In genomic region chr19:48997972-48998371, GRCh38 we compare ENCODE assay signal across 1 cellular context.
A peak's percentile ranks its signal among the peaks of the same experiment; 100 is the strongest.
TF ChIP-seq lines count a peak whose summit lies in the region.

No MANE protein-coding gene starts in this region.

TF ChIP-seq in K562, 482 proteins besides CTCF, POLR2A, EP300 and RAD21 (continues in another document):
- TF ChIP-seq MTA2 (IDR thresholded peaks at IDR 0.05; ENCODE audit: low read depth), result no peak
- TF ChIP-seq POLR2AphosphoS2 (IDR thresholded peaks at IDR 0.05; ENCODE audit: low read length), result no peak
- TF ChIP-seq PCBP1 (IDR thresholded peaks at IDR 0.05; ENCODE audit: low read depth, low read length, poor library complexity, severe bottlenecking), result no peak
- no peak for TF ChIP-seq MEF2A (IDR thresholded peaks at IDR 0.05; ENCODE audit: control insufficient read depth, low read depth, low read length)
- TF ChIP-seq, protein P1, sequence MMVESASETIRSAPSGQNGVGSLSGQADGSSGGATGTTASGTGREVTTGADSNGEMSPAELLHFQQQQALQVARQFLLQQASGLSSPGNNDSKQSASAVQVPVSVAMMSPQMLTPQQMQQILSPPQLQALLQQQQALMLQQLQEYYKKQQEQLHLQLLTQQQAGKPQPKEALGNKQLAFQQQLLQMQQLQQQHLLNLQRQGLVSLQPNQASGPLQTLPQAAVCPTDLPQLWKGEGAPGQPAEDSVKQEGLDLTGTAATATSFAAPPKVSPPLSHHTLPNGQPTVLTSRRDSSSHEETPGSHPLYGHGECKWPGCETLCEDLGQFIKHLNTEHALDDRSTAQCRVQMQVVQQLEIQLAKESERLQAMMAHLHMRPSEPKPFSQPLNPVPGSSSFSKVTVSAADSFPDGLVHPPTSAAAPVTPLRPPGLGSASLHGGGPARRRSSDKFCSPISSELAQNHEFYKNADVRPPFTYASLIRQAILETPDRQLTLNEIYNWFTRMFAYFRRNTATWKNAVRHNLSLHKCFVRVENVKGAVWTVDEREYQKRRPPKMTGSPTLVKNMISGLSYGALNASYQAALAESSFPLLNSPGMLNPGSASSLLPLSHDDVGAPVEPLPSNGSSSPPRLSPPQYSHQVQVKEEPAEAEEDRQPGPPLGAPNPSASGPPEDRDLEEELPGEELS (CRISPR knock-in tag; IDR thresholded peaks at IDR 0.05; ENCODE audit: borderline replicate concordance), result no peak
- 0 out of 2 replicates have a peak, but pooled peaks have one; percentile 39 for TF ChIP-seq XRCC5 (IDR thresholded peaks at IDR 0.05; ENCODE audit: low read depth, low read length)
- TF ChIP-seq HDAC6 (IDR thresholded peaks at IDR 0.05; ENCODE audit: low read depth, low read length), result no peak
- TF ChIP-seq SMC3 (conservative IDR thresholded peaks at IDR 0.05; ENCODE audit: insufficient read depth, low read depth, low read length), result 0 out of 2 replicates have a peak, but pooled peaks have one; percentile 9
- TF ChIP-seq HNRNPK (IDR thresholded peaks at IDR 0.05; ENCODE audit: low read depth, low read length, poor library complexity, severe bottlenecking), result no peak
- no peak for TF ChIP-seq ZNF318 (IDR thresholded peaks at IDR 0.05; ENCODE audit: borderline replicate concordance in 1 of 2, low read depth in 1 of 2)
- TF ChIP-seq, protein P2, sequence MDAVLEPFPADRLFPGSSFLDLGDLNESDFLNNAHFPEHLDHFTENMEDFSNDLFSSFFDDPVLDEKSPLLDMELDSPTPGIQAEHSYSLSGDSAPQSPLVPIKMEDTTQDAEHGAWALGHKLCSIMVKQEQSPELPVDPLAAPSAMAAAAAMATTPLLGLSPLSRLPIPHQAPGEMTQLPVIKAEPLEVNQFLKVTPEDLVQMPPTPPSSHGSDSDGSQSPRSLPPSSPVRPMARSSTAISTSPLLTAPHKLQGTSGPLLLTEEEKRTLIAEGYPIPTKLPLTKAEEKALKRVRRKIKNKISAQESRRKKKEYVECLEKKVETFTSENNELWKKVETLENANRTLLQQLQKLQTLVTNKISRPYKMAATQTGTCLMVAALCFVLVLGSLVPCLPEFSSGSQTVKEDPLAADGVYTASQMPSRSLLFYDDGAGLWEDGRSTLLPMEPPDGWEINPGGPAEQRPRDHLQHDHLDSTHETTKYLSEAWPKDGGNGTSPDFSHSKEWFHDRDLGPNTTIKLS (IDR thresholded peaks at IDR 0.05; ENCODE audit: borderline replicate concordance, low read depth), result no peak
- no peak for TF ChIP-seq SRF (CRISPR knock-in tag; IDR thresholded peaks at IDR 0.05)
- TF ChIP-seq, protein P3, sequence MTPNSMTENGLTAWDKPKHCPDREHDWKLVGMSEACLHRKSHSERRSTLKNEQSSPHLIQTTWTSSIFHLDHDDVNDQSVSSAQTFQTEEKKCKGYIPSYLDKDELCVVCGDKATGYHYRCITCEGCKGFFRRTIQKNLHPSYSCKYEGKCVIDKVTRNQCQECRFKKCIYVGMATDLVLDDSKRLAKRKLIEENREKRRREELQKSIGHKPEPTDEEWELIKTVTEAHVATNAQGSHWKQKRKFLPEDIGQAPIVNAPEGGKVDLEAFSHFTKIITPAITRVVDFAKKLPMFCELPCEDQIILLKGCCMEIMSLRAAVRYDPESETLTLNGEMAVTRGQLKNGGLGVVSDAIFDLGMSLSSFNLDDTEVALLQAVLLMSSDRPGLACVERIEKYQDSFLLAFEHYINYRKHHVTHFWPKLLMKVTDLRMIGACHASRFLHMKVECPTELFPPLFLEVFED (CRISPR knock-in tag; conservative IDR thresholded peaks at IDR 0.05), result no peak
- TF ChIP-seq, protein P4, sequence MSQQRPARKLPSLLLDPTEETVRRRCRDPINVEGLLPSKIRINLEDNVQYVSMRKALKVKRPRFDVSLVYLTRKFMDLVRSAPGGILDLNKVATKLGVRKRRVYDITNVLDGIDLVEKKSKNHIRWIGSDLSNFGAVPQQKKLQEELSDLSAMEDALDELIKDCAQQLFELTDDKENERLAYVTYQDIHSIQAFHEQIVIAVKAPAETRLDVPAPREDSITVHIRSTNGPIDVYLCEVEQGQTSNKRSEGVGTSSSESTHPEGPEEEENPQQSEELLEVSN (IDR thresholded peaks at IDR 0.05; ENCODE audit: borderline replicate concordance in 1 of 2, extremely low read depth in 1 of 2, insufficient read depth in 1 of 2, insufficient read length in 1 of 2, low read depth in 1 of 2, low read length in 1 of 2, poor library complexity in 1 of 2, severe bottlenecking in 1 of 2), result peak in 1 of 2 experiments; percentile 33
- no peak for TF ChIP-seq FIP1L1 (IDR thresholded peaks at IDR 0.05; ENCODE audit: low read depth, low read length, poor library complexity, severe bottlenecking)
- TF ChIP-seq ZNF407 (IDR thresholded peaks at IDR 0.05; ENCODE audit: low read depth), result no peak
- no peak for TF ChIP-seq RHOXF2B (CRISPR knock-in tag; conservative IDR thresholded peaks at IDR 0.05)
- no peak for TF ChIP-seq ETS2 (tag; IDR thresholded peaks at IDR 0.05; ENCODE audit: borderline replicate concordance, poor library complexity, severe bottlenecking)
- TF ChIP-seq, protein P5, sequence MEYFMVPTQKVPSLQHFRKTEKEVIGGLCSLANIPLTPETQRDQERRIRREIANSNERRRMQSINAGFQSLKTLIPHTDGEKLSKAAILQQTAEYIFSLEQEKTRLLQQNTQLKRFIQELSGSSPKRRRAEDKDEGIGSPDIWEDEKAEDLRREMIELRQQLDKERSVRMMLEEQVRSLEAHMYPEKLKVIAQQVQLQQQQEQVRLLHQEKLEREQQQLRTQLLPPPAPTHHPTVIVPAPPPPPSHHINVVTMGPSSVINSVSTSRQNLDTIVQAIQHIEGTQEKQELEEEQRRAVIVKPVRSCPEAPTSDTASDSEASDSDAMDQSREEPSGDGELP (CRISPR knock-in tag; IDR thresholded peaks at IDR 0.05; ENCODE audit: borderline replicate concordance), result no peak
- TF ChIP-seq NR2C1 (IDR thresholded peaks at IDR 0.05), result no peak
- no peak for TF ChIP-seq NR2C1 (tag; IDR thresholded peaks at IDR 0.05)
- no peak for TF ChIP-seq NR0B1 (IDR thresholded peaks at IDR 0.05; ENCODE audit: partially characterized antibody)
- no peak for TF ChIP-seq ILK (tag; IDR thresholded peaks at IDR 0.05; ENCODE audit: borderline replicate concordance, low read depth)
- no peak for TF ChIP-seq ZNF785 (CRISPR knock-in tag; IDR thresholded peaks at IDR 0.05)
- TF ChIP-seq RBBP5 (IDR thresholded peaks at IDR 0.05; ENCODE audit: borderline replicate concordance, insufficient read depth, low read length, poor library complexity, severe bottlenecking), result no peak
- TF ChIP-seq HMG20B (CRISPR knock-in tag; IDR thresholded peaks at IDR 0.05), result no peak
- no peak for TF ChIP-seq TAF15 (IDR thresholded peaks at IDR 0.05; ENCODE audit: low read depth, low read length)
- TF ChIP-seq RBFOX2 (IDR thresholded peaks at IDR 0.05; ENCODE audit: low read depth, low read length), result 0 out of 2 replicates have a peak, but pooled peaks have one; percentile 17
- TF ChIP-seq MAX (CRISPR knock-in tag; IDR thresholded peaks at IDR 0.05), result peak; percentile 48; the same call in 1 of the 2 replicates
